1 cellular context compared by ENCODE assay signal in the genomic region with DNA sequence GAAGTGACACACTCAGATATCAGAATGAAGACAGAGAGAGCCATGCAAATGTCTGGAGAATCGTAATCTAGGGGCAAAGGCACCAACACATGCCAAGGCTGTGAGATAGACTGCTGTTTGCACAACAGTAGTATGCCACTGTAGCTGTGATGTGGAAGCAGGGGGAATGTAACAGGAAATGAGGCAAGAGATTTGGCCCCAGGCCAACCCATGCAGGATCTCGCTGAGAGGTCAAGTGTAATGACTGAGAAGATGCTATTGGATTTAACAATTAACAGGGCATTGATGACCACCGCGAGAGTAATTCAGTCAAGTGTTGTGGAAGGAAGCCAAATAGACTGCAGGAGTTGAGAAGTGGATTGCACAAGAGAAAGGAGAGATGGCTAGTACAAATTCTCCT.
A peak's percentile ranks its signal among the peaks of the same experiment; 100 is the strongest.
TF ChIP-seq lines count a peak whose summit lies in the region.

No MANE protein-coding gene starts in this region.

TF ChIP-seq in HEK293, 187 proteins besides CTCF, POLR2A, EP300 and RAD21 (continued from another document and continues in another):
- no peak; the same call in 1 of the 2 replicates for TF ChIP-seq YY2 (tag by site-specific recombination; IDR thresholded peaks at IDR 0.05)
- peak; percentile 36; the same call in 1 of the 2 replicates for TF ChIP-seq GLIS1 (tag by site-specific recombination; IDR thresholded peaks at IDR 0.05)
- TF ChIP-seq ZNF558 (tag by site-specific recombination; IDR thresholded peaks at IDR 0.05): peak; percentile 87; the same call in 1 of the 2 replicates
- TF ChIP-seq ZNF266 (tag by site-specific recombination; IDR thresholded peaks at IDR 0.05; ENCODE audit: low read depth): no peak
- no peak for TF ChIP-seq SALL2 (tag by site-specific recombination; IDR thresholded peaks at IDR 0.05; ENCODE audit: borderline replicate concordance)
- no peak for TF ChIP-seq RBAK (tag by site-specific recombination; IDR thresholded peaks at IDR 0.05)
- TF ChIP-seq HOXA7 (CRISPR knock-in tag; IDR thresholded peaks at IDR 0.05; ENCODE audit: borderline replicate concordance): no peak
- TF ChIP-seq ZNF600 (tag by site-specific recombination; IDR thresholded peaks at IDR 0.05): peak; percentile 87
- TF ChIP-seq ZNF585B (tag by site-specific recombination; IDR thresholded peaks at IDR 0.05): no peak
- no peak for TF ChIP-seq ZNF624 (tag by site-specific recombination; IDR thresholded peaks at IDR 0.05)
- no peak for TF ChIP-seq ZNF292 (tag by site-specific recombination; IDR thresholded peaks at IDR 0.05; ENCODE audit: borderline replicate concordance, low read depth)
- TF ChIP-seq ZNF645 (tag by site-specific recombination; IDR thresholded peaks at IDR 0.05): 0 out of 2 replicates have a peak, but pooled peaks have one; percentile 65
- 0 out of 2 replicates have a peak, but pooled peaks have one; percentile 12 for TF ChIP-seq ZNF626 (tag by site-specific recombination; IDR thresholded peaks at IDR 0.05)
- TF ChIP-seq ZNF302 (tag by site-specific recombination; IDR thresholded peaks at IDR 0.05; ENCODE audit: low read depth): 0 out of 2 replicates have a peak, but pooled peaks have one; percentile 61
- TF ChIP-seq, protein P1, sequence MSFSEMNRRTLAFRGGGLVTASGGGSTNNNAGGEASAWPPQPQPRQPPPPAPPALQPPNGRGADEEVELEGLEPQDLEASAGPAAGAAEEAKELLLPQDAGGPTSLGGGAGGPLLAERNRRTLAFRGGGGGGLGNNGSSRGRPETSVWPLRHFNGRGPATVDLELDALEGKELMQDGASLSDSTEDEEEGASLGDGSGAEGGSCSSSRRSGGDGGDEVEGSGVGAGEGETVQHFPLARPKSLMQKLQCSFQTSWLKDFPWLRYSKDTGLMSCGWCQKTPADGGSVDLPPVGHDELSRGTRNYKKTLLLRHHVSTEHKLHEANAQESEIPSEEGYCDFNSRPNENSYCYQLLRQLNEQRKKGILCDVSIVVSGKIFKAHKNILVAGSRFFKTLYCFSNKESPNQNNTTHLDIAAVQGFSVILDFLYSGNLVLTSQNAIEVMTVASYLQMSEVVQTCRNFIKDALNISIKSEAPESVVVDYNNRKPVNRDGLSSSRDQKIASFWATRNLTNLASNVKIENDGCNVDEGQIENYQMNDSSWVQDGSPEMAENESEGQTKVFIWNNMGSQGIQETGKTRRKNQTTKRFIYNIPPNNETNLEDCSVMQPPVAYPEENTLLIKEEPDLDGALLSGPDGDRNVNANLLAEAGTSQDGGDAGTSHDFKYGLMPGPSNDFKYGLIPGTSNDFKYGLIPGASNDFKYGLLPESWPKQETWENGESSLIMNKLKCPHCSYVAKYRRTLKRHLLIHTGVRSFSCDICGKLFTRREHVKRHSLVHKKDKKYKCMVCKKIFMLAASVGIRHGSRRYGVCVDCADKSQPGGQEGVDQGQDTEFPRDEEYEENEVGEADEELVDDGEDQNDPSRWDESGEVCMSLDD (tag by site-specific recombination; IDR thresholded peaks at IDR 0.05): no peak
- TF ChIP-seq, protein P2, sequence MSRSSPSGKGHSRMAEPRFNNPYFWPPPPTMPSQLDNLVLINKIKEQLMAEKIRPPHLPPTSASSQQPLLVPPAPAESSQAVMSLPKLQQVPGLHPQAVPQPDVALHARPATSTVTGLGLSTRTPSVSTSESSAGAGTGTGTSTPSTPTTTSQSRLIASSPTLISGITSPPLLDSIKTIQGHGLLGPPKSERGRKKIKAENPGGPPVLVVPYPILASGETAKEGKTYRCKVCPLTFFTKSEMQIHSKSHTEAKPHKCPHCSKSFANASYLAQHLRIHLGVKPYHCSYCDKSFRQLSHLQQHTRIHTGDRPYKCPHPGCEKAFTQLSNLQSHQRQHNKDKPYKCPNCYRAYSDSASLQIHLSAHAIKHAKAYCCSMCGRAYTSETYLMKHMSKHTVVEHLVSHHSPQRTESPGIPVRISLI (tag by site-specific recombination; IDR thresholded peaks at IDR 0.05): no peak
- TF ChIP-seq ZNF24 (tag by site-specific recombination; IDR thresholded peaks at IDR 0.05): peak; percentile 95
- TF ChIP-seq ZNF747 (tag by site-specific recombination; IDR thresholded peaks at IDR 0.05): no peak
- TF ChIP-seq, protein P3, sequence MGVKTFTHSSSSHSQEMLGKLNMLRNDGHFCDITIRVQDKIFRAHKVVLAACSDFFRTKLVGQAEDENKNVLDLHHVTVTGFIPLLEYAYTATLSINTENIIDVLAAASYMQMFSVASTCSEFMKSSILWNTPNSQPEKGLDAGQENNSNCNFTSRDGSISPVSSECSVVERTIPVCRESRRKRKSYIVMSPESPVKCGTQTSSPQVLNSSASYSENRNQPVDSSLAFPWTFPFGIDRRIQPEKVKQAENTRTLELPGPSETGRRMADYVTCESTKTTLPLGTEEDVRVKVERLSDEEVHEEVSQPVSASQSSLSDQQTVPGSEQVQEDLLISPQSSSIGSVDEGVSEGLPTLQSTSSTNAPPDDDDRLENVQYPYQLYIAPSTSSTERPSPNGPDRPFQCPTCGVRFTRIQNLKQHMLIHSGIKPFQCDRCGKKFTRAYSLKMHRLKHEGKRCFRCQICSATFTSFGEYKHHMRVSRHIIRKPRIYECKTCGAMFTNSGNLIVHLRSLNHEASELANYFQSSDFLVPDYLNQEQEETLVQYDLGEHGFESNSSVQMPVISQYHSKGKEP (tag by site-specific recombination; IDR thresholded peaks at IDR 0.05): peak; percentile 94
- TF ChIP-seq, protein P4, sequence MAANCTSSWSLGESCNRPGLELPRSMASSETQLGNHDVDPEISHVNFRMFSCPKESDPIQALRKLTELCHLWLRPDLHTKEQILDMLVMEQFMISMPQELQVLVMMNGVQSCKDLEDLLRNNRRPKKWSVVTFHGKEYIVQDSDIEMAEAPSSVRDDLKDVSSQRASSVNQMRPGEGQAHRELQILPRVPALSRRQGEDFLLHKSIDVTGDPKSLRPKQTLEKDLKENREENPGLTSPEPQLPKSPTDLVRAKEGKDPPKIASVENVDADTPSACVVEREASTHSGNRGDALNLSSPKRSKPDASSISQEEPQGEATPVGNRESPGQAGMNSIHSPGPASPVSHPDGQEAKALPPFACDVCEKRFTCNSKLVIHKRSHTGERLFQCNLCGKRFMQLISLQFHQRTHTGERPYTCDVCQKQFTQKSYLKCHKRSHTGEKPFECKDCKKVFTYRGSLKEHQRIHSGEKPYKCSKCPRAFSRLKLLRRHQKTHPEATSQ (tag by site-specific recombination; IDR thresholded peaks at IDR 0.05): no peak
- peak; percentile 61; the same call in 1 of the 2 replicates for TF ChIP-seq ZNF394 (tag by site-specific recombination; IDR thresholded peaks at IDR 0.05; ENCODE audit: borderline replicate concordance)
- TF ChIP-seq, protein P5, sequence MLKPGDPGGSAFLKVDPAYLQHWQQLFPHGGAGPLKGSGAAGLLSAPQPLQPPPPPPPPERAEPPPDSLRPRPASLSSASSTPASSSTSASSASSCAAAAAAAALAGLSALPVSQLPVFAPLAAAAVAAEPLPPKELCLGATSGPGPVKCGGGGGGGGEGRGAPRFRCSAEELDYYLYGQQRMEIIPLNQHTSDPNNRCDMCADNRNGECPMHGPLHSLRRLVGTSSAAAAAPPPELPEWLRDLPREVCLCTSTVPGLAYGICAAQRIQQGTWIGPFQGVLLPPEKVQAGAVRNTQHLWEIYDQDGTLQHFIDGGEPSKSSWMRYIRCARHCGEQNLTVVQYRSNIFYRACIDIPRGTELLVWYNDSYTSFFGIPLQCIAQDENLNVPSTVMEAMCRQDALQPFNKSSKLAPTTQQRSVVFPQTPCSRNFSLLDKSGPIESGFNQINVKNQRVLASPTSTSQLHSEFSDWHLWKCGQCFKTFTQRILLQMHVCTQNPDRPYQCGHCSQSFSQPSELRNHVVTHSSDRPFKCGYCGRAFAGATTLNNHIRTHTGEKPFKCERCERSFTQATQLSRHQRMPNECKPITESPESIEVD (tag by site-specific recombination; IDR thresholded peaks at IDR 0.05): peak; percentile 78
- no peak for TF ChIP-seq ZNF560 (tag by site-specific recombination; IDR thresholded peaks at IDR 0.05; ENCODE audit: borderline replicate concordance)
- TF ChIP-seq ZNF48 (tag by site-specific recombination; IDR thresholded peaks at IDR 0.05): no peak
- TF ChIP-seq, protein P6, sequence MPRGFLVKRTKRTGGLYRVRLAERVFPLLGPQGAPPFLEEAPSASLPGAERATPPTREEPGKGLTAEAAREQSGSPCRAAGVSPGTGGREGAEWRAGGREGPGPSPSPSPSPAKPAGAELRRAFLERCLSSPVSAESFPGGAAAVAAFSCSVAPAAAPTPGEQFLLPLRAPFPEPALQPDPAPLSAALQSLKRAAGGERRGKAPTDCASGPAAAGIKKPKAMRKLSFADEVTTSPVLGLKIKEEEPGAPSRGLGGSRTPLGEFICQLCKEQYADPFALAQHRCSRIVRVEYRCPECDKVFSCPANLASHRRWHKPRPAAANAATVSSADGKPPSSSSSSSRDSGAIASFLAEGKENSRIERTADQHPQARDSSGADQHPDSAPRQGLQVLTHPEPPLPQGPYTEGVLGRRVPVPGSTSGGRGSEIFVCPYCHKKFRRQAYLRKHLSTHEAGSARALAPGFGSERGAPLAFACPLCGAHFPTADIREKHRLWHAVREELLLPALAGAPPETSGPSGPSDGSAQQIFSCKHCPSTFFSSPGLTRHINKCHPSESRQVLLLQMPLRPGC (tag by site-specific recombination; IDR thresholded peaks at IDR 0.05): peak; percentile 21; the same call in 1 of the 2 replicates
- TF ChIP-seq, protein P7, sequence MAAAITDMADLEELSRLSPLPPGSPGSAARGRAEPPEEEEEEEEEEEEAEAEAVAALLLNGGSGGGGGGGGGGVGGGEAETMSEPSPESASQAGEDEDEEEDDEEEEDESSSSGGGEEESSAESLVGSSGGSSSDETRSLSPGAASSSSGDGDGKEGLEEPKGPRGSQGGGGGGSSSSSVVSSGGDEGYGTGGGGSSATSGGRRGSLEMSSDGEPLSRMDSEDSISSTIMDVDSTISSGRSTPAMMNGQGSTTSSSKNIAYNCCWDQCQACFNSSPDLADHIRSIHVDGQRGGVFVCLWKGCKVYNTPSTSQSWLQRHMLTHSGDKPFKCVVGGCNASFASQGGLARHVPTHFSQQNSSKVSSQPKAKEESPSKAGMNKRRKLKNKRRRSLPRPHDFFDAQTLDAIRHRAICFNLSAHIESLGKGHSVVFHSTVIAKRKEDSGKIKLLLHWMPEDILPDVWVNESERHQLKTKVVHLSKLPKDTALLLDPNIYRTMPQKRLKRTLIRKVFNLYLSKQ (tag by site-specific recombination; IDR thresholded peaks at IDR 0.05; ENCODE audit: borderline replicate concordance): no peak
- TF ChIP-seq ZNF132 (tag by site-specific recombination; IDR thresholded peaks at IDR 0.05; ENCODE audit: borderline replicate concordance): 0 out of 2 replicates have a peak, but pooled peaks have one; percentile 21
- 0 out of 2 replicates have a peak, but pooled peaks have one; percentile 40 for TF ChIP-seq ZNF571 (tag by site-specific recombination; IDR thresholded peaks at IDR 0.05)
- TF ChIP-seq ZNF610 (tag by site-specific recombination; IDR thresholded peaks at IDR 0.05; ENCODE audit: borderline replicate concordance): no peak
- TF ChIP-seq ZSCAN16 (tag by site-specific recombination; IDR thresholded peaks at IDR 0.05): no peak
- peak; percentile 92 for TF ChIP-seq ZEB2 (tag by site-specific recombination; IDR thresholded peaks at IDR 0.05)
- peak; percentile 92 for TF ChIP-seq ZIC2 (tag by site-specific recombination; IDR thresholded peaks at IDR 0.05)
- peak; percentile 55; the same call in 1 of the 2 replicates for TF ChIP-seq KLF16 (tag by site-specific recombination; IDR thresholded peaks at IDR 0.05)
- TF ChIP-seq, protein P8, sequence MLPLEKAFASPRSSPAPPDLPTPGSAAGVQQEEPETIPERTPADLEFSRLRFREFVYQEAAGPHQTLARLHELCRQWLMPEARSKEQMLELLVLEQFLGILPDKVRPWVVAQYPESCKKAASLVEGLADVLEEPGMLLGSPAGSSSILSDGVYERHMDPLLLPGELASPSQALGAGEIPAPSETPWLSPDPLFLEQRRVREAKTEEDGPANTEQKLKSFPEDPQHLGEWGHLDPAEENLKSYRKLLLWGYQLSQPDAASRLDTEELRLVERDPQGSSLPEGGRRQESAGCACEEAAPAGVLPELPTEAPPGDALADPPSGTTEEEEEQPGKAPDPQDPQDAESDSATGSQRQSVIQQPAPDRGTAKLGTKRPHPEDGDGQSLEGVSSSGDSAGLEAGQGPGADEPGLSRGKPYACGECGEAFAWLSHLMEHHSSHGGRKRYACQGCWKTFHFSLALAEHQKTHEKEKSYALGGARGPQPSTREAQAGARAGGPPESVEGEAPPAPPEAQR (tag by site-specific recombination; IDR thresholded peaks at IDR 0.05): peak; percentile 68; the same call in 1 of the 2 replicates
- no peak for TF ChIP-seq ZNF311 (tag by site-specific recombination; IDR thresholded peaks at IDR 0.05; ENCODE audit: borderline replicate concordance)
- TF ChIP-seq, protein P9, sequence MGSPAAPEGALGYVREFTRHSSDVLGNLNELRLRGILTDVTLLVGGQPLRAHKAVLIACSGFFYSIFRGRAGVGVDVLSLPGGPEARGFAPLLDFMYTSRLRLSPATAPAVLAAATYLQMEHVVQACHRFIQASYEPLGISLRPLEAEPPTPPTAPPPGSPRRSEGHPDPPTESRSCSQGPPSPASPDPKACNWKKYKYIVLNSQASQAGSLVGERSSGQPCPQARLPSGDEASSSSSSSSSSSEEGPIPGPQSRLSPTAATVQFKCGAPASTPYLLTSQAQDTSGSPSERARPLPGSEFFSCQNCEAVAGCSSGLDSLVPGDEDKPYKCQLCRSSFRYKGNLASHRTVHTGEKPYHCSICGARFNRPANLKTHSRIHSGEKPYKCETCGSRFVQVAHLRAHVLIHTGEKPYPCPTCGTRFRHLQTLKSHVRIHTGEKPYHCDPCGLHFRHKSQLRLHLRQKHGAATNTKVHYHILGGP (tag by site-specific recombination; IDR thresholded peaks at IDR 0.05): peak; percentile 36; the same call in 1 of the 2 replicates
- peak; percentile 83 for TF ChIP-seq ZNF692 (tag by site-specific recombination; IDR thresholded peaks at IDR 0.05)
